ENCODE assay signal across 9 cellular contexts in genomic region chr17:74369221-74369620, GRCh38. TPM values are rescaled to one million over a fixed set of nuclear protein-coding genes. Genes with fewer than 3 reads are reported as not detected.
DNase-seq lines count a peak whose midpoint lies in the region; ATAC-seq, FAIRE-seq and TF ChIP-seq lines count a peak whose summit lies in the region.
"Had no signal": no experiment of that assay in that cellular context is flagged by ENCODE, and none has a peak within 500 bp of the region (broad histone marks: within the 10 kb centered on the region; RNA-seq: fewer than 3 reads in every experiment).

No MANE protein-coding gene starts in this region.

- peak; percentile 46 to 67 (median 55) for DNase-seq in CD4-positive, alpha-beta T cell
- DNase-seq in SK-MEL-5 (ENCODE audit: low read depth, low spot score), result peak; percentile 38
- DNase-seq in activated gamma-delta T cell treated with anti-CD3 and anti-CD28 coated beads, Interleukin-2, amount 50 U/mL, for 16 hours (ENCODE audit: low read depth), result peak; percentile 59
- DNase-seq in sciatic nerve (ENCODE audit: low spot score), result peak; percentile 71
- DNase-seq in SW 1271 (lab: John Stamatoyannopoulos, UW), result no peak
- no peak for DNase-seq in frontal cortex (ENCODE audit: low spot score in 2 of 2)
- DNase-seq in NCI-H226, result no peak

- no peaks in the 10 kb centered on the region for H3K9me3 ChIP-seq in CD4-positive, alpha-beta T cell (ENCODE audit: control insufficient read depth, low read length)
- H3K9me3 ChIP-seq: thoracic aorta had no signal

- peak; percentile 85 for ATAC-seq in CD4-positive, alpha-beta T cell (ENCODE audit: poor library complexity)
- peak; percentile 39 for ATAC-seq in sciatic nerve
- no peak for ATAC-seq in HG03108 (IDR thresholded peaks at IDR 0.05; ENCODE audit: unreplicated experiment)

- no peak for TF ChIP-seq CTCF in CD4-positive, alpha-beta T cell (IDR thresholded peaks at IDR 0.05)

- FAIRE-seq in frontal cortex (lab: Jason Lieb, UNC), result no peak

- POLR2A ChIA-PET in CD4-positive, alpha-beta T cell (lab: Charles Lee), result interaction anchor here (1.0 to 1.3 kb wide), 2 partner anchors 10 to 156 kb away, joined by 4 to 5 read pairs; partner anchors contain the start of gene TTYH2

- no peaks in the 10 kb centered on the region for H3K27me3 ChIP-seq in CD4-positive, alpha-beta T cell (ENCODE audit: control insufficient read depth, insufficient read depth, low read length)

- H3K4me1 Mint-ChIP-seq in CD4-positive, alpha-beta T cell (ENCODE audit: low read depth), result peaks cover 14% of the 10 kb centered on the region

- H3K27ac Mint-ChIP-seq in CD4-positive, alpha-beta T cell, result no peak overlapping the region

- in situ Hi-C loops in SK-MEL-5 (cut with HindIII; ENCODE audit: low pct_unique_long_range_greater_than_20kb, low sequenced_read_pairs), result no loop called here

- no peaks in the 10 kb centered on the region for H3K9me3 Mint-ChIP-seq in CD4-positive, alpha-beta T cell

- no peaks in the 10 kb centered on the region for H3K36me3 Mint-ChIP-seq in CD4-positive, alpha-beta T cell (ENCODE audit: low read depth)

- intact Hi-C loops in CD4-positive, alpha-beta T cell (cut with DNase I, micrococcal nuclease), result loop anchor here (2.0 to 5.0 kb wide), 5 partner anchors 67 to 164 kb away; partner anchors contain the start of gene TTYH2 (in 1 of the 2)
- intact Hi-C loops in sciatic nerve (cut with DNase I), result loop anchor here (10.0 kb wide), 1 partner anchor 164 kb away; the partner anchor contains the start of gene RPL38

- peaks cover 7% of the 10 kb centered on the region for H3K27me3 Mint-ChIP-seq in CD4-positive, alpha-beta T cell

- peak overlapping the region; percentile 48 for H3K4me3 Mint-ChIP-seq in CD4-positive, alpha-beta T cell

- CTCF ChIA-PET in CD4-positive, alpha-beta T cell (lab: Charles Lee), result interaction anchor here (1.3 to 2.1 kb wide), 3 partner anchors 10 to 166 kb away, joined by 4 to 22 read pairs (median 8); partner anchors contain the start of gene RPL38

- no peak overlapping the region for H3K27ac ChIP-seq in CD4-positive, alpha-beta T cell (ENCODE audit: low read depth, low read length)
- H3K27ac ChIP-seq: thoracic aorta had no signal

RNA-seq across cellular contexts. Expression of gene GPR142, which starts 1.9 kb away (rescaled TPM):
- not detected for total RNA-seq in CD4-positive, alpha-beta T cell
- not detected in 2 replicates for total RNA-seq in SK-MEL-5 (2014; rRNA removed; shearing (Covaris generic))
- not detected in 2 replicates for polyA plus RNA-seq in SK-MEL-5 (2015; cell fraction: cytosol; rRNA removed)
- polyA plus RNA-seq in SK-MEL-5 (2015; cell fraction: nucleus; rRNA removed), result not detected in 2 replicates
- total RNA-seq in sciatic nerve (1.1 TPM), frontal cortex (not detected)
- total RNA-seq: thoracic aorta had no signal

RNA-seq across cellular contexts. Expression of gene BTBD17, which starts 7.6 kb away (rescaled TPM):
- not detected for total RNA-seq in CD4-positive, alpha-beta T cell
- not detected in 2 replicates for total RNA-seq in SK-MEL-5 (2014; rRNA removed; shearing (Covaris generic))
- polyA plus RNA-seq in SK-MEL-5 (2015; cell fraction: cytosol; rRNA removed), result not detected in 2 replicates
- not detected in 2 replicates for polyA plus RNA-seq in SK-MEL-5 (2015; cell fraction: nucleus; rRNA removed)
- total RNA-seq in sciatic nerve, result not detected
- 5.3 TPM for total RNA-seq in frontal cortex
- total RNA-seq: thoracic aorta had no signal

RNA-seq across cellular contexts. Expression of gene KIF19, which starts 43.2 kb away (rescaled TPM):
- total RNA-seq in CD4-positive, alpha-beta T cell, result 1 to 10 TPM in 1 of 2 experiments, under 1 TPM in 1; 0.81 to 1.1 TPM
- 0.11 TPM in 1 of 2 replicates, not detected in the other for total RNA-seq in SK-MEL-5 (2014; rRNA removed; shearing (Covaris generic))
- not detected in 2 replicates for polyA plus RNA-seq in SK-MEL-5 (2015; cell fraction: cytosol; rRNA removed)
- polyA plus RNA-seq in SK-MEL-5 (2015; cell fraction: nucleus; rRNA removed), result 0.64 TPM in 1 of 2 replicates, not detected in the other
- 55.2 TPM for total RNA-seq in sciatic nerve
- not detected for total RNA-seq in frontal cortex

Comparison
In these comparisons a context has a peak if more than half of its experiments do, and no peak if none do; other contexts are left out.
1. DNase-seq: peak in CD4-positive, alpha-beta T cell (10 of 10), SK-MEL-5 (single experiment), activated gamma-delta T cell treated with anti-CD3 and anti-CD28 coated beads, Interleukin-2, amount 50 U/mL, for 16 hours (single experiment) and sciatic nerve (single experiment); none in SW 1271 (0 of 2), frontal cortex (0 of 2) and NCI-H226 (single experiment).
2. RNA of gene KIF19, which starts 43.2 kb away (total RNA-seq): 55.2 TPM in sciatic nerve (single experiment); 0.81 to 1.1 TPM in CD4-positive, alpha-beta T cell, 0.11 TPM in SK-MEL-5 and not detected in frontal cortex (single experiment); every median in the first group is over 10 times any median in the second.